In the genomic region with DNA sequence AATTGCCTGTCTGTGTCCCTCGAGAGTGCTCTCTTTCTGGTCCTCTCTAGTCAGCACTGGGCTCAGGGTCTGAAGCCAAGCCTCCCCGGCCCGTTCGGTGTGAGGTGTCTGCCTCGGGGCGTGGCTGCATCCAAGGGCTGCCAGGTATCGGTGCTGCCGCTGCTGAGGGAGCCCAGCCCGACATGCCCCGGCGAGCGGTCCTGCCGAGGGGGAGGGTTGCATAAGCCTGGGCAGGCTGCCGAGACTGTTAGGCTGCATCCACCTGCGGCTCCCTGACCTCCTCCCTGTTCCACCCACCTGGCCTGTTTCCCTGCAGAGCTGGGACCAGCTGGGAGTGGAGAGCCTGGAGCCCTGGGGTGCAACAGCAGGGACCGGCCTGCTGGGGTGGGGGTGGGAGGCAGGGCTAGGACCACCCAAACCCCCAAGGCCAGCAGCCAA, we compare ENCODE assay signal across 15 cellular contexts. TPM values are rescaled to one million over a fixed set of nuclear protein-coding genes. Genes with fewer than 3 reads are reported as not detected.
DNase-seq lines count a peak whose midpoint lies in the region; ATAC-seq, FAIRE-seq and TF ChIP-seq lines count a peak whose summit lies in the region.
"Had no signal": no experiment of that assay in that cellular context is flagged by ENCODE, and none has a peak within 500 bp of the region (broad histone marks: within the 10 kb centered on the region; RNA-seq: fewer than 3 reads in every experiment).

No MANE protein-coding gene starts in this region.

- H3K27me3 Mint-ChIP-seq in activated CD4-positive, alpha-beta T cell treated with anti-CD3 and anti-CD28 coated beads, Interleukin-2, amount 10 ng/mL, durations not matched to agents 24 days and 14 days, result peaks cover 13% of the 10 kb centered on the region
- H3K27me3 Mint-ChIP-seq in H9 (ENCODE audit: low read depth), result peaks cover 16% of the 10 kb centered on the region

- peak overlapping the region; percentile 65 for H3K27ac Mint-ChIP-seq in activated CD4-positive, alpha-beta T cell treated with anti-CD3 and anti-CD28 coated beads, Interleukin-2, amount 10 ng/mL, durations not matched to agents 24 days and 14 days
- no peak overlapping the region for H3K27ac Mint-ChIP-seq in H9
- H3K27ac Mint-ChIP-seq: activated T-helper 1 cell treated with anti-CD3 and anti-CD28 coated beads, Interleukin-12 subunit alpha, Interleukin-12 subunit beta, Interleukin-2, Interleukin-4 antibody, amounts not matched to agents 30 ng/mL and 10 ng/mL and 1 ng/mL, durations not matched to agents 14 hours and 24 hours and 36 hours had no signal

- no peak overlapping the region for H4K5ac ChIP-seq in H9 (ENCODE audit: insufficient read length, low read depth, low read length)

- H3K4me1 ChIP-seq in PC-3 (ENCODE audit: insufficient read depth, low read length), result peaks cover 56% of the 10 kb centered on the region
- H3K4me1 ChIP-seq in kidney (ENCODE audit: control insufficient read depth in 1 of 2, insufficient read depth in 1 of 2, low read depth in 1 of 2, low read length in 2 of 2), result peaks cover 17 to 63% of the 10 kb centered on the region in 2 donors
- H3K4me1 ChIP-seq in upper lobe of left lung, result peaks cover 2 to 15% (median 7%) of the 10 kb centered on the region in 4 donors
- H3K4me1 ChIP-seq in H9 (ENCODE audit: insufficient read depth, low read length), result peaks cover 3% of the 10 kb centered on the region; the same call in 1 of the 2 replicates
- H3K4me1 ChIP-seq in mesenchymal stem cell (ENCODE audit: control insufficient read depth, insufficient read depth, low read depth, low read length), result peaks cover 3% of the 10 kb centered on the region

- POLR2A ChIA-PET in PC-3 (lab: Charles Lee; ENCODE audit: unreplicated experiment), result no interaction called here

- H2BK120ac ChIP-seq in H9 (ENCODE audit: low read depth, low read length, poor library complexity, severe bottlenecking) (no peak overlapping the region), mesenchymal stem cell (ENCODE audit: low read depth, low read length) (no peak overlapping the region)

- no peaks in the 10 kb centered on the region for H3F3A ChIP-seq in PC-3 (ENCODE audit: low read length, unreplicated experiment)

- DNase-seq in activated CD4-positive, alpha-beta T cell treated with anti-CD3 and anti-CD28 coated beads, Interleukin-2, amount 10 ng/mL, durations not matched to agents 24 days and 14 days, result no peak
- DNase-seq in activated CD4-positive, alpha-beta T cell treated with anti-CD3 and anti-CD28 coated beads for 48 hours, result no peak
- DNase-seq in PC-3 (peak; percentile 92), kidney (peak; percentile 96), upper lobe of left lung (peak; percentile 78 to 87), GM13977 (ENCODE audit: low spot score) (no peak), H9 (no peak), mesenchymal stem cell (no peak)
- DNase-seq: activated CD4-positive, CD25-positive, alpha-beta regulatory T cell; stimulated activated naive CD4-positive, alpha-beta T cell had no signal

- no peak for TF ChIP-seq CTCF in PC-3 (conservative IDR thresholded peaks at IDR 0.05; ENCODE audit: low read depth, low read length)
- no peak for TF ChIP-seq CTCF in kidney (IDR thresholded peaks at IDR 0.05; ENCODE audit: borderline replicate concordance, extremely low read depth, insufficient read depth)
- no peak for TF ChIP-seq CTCF in upper lobe of left lung (IDR thresholded peaks at IDR 0.05)
- TF ChIP-seq CTCF in GM13977 (IDR thresholded peaks at IDR 0.05; ENCODE audit: extremely low read depth, insufficient read depth, missing control alignments), result no peak
- TF ChIP-seq CTCF in H9 (conservative IDR thresholded peaks at IDR 0.05), result no peak

- no peaks in the 10 kb centered on the region for H3K36me3 Mint-ChIP-seq in activated CD4-positive, alpha-beta T cell treated with anti-CD3 and anti-CD28 coated beads, Interleukin-2, amount 10 ng/mL, durations not matched to agents 24 days and 14 days (ENCODE audit: low read depth)
- H3K36me3 Mint-ChIP-seq in H9 (ENCODE audit: insufficient read depth in 1 of 3, low read depth in 3 of 3), result peaks cover 0 to 6% (median under 1%) of the 10 kb centered on the region in 3 experiments; a peak in 1 of 7 replicates

- BruUV-seq in PC-3 (replicated peaks; lab: Mats Ljungman, UMichigan), result no TSS peak

- H4K8ac ChIP-seq in H9 (replicated peaks; ENCODE audit: insufficient read length, low read depth, low read length) (no peak overlapping the region), mesenchymal stem cell (ENCODE audit: low read length) (no peak overlapping the region)

- H2BK20ac ChIP-seq in H9 (ENCODE audit: low read depth, low read length, poor library complexity, severe bottlenecking), result no peak overlapping the region

- H3K4ac ChIP-seq in H9 (ENCODE audit: low read depth, low read length) (no peak overlapping the region), mesenchymal stem cell (ENCODE audit: low read depth in 1 of 2, low read length in 2 of 2) (no peak overlapping the region)

- H3K9me2 ChIP-seq in PC-3 (replicated peaks; ENCODE audit: low read length), result no peaks in the 10 kb centered on the region

- intact Hi-C loops in activated CD4-positive, alpha-beta T cell treated with anti-CD3 and anti-CD28 coated beads, Interleukin-2, amount 10 ng/mL, durations not matched to agents 24 days and 14 days (cut with micrococcal nuclease), result no loop called here
- intact Hi-C loops in PC-3 (cut with micrococcal nuclease), result no loop called here
- intact Hi-C loops in kidney (cut with DNase I), result no loop called here

- in situ Hi-C loops in GM13977 (cut with MboI; ENCODE audit: low pct_unique_long_range_greater_than_20kb, low sequenced_read_pairs, unreplicated experiment), result no loop called here

- no peak for FAIRE-seq in kidney (lab: Jason Lieb, UNC)

- peaks cover 26% of the 10 kb centered on the region for H3K4me1 Mint-ChIP-seq in activated CD4-positive, alpha-beta T cell treated with anti-CD3 and anti-CD28 coated beads, Interleukin-2, amount 10 ng/mL, durations not matched to agents 24 days and 14 days
- H3K4me1 Mint-ChIP-seq in H9, result peaks cover 40 to 50% of the 10 kb centered on the region in 2 experiments

- H3K56ac ChIP-seq in H9 (ENCODE audit: insufficient read length, low read depth, low read length), result no peak overlapping the region

- no peaks in the 10 kb centered on the region for H3K9me3 Mint-ChIP-seq in activated CD4-positive, alpha-beta T cell treated with anti-CD3 and anti-CD28 coated beads, Interleukin-2, amount 10 ng/mL, durations not matched to agents 24 days and 14 days
- H3K9me3 Mint-ChIP-seq in H9, result no peaks in the 10 kb centered on the region; a peak in 1 of 5 replicates
- H3K9me3 Mint-ChIP-seq: activated T-helper 1 cell treated with anti-CD3 and anti-CD28 coated beads, Interleukin-12 subunit alpha, Interleukin-12 subunit beta, Interleukin-2, Interleukin-4 antibody, amounts not matched to agents 30 ng/mL and 10 ng/mL and 1 ng/mL, durations not matched to agents 14 hours and 24 hours and 36 hours had no signal

- H2BK12ac ChIP-seq in H9 (ENCODE audit: insufficient read length, low read depth, low read length) (no peak overlapping the region), mesenchymal stem cell (ENCODE audit: low read length in 2 of 2) (no peak overlapping the region)

- H3K27me3 ChIP-seq in PC-3 (ENCODE audit: low read length) (no peaks in the 10 kb centered on the region), upper lobe of left lung (peaks cover 0 to 4% (median 2%) of the 10 kb centered on the region in 4 donors), H9 (ENCODE audit: insufficient read depth, low read length) (no peaks in the 10 kb centered on the region), mesenchymal stem cell (ENCODE audit: control insufficient read depth in 1 of 2, insufficient read depth in 1 of 2, low read length in 2 of 2) (peaks cover 81 to 93% of the 10 kb centered on the region in 2 experiments)

- no peaks in the 10 kb centered on the region for H3K79me1 ChIP-seq in H9 (ENCODE audit: insufficient read depth, low read depth, low read length, poor library complexity, severe bottlenecking)
- H3K79me1 ChIP-seq in mesenchymal stem cell (replicated peaks; ENCODE audit: low read length, poor library complexity, severe bottlenecking), result no peaks in the 10 kb centered on the region

- H3K18ac ChIP-seq in H9 (ENCODE audit: insufficient read length, low read depth, low read length), result no peak overlapping the region
- no peak overlapping the region for H3K18ac ChIP-seq in mesenchymal stem cell (ENCODE audit: low read depth in 1 of 2, low read length in 2 of 2)

- H3K23me2 ChIP-seq in H9 (ENCODE audit: insufficient read length, low read depth, low read length, poor library complexity, severe bottlenecking), result no peaks in the 10 kb centered on the region

- no peak overlapping the region for H3T11ph ChIP-seq in H9 (ENCODE audit: low read length)

- H3K9me3 ChIP-seq in PC-3 (ENCODE audit: low read length) (no peaks in the 10 kb centered on the region), kidney (ENCODE audit: control insufficient read depth in 1 of 2, low read length in 2 of 2) (no peaks in the 10 kb centered on the region), upper lobe of left lung (no peaks in the 10 kb centered on the region), H9 (ENCODE audit: control insufficient read depth, low read depth, low read length) (no peaks in the 10 kb centered on the region), mesenchymal stem cell (ENCODE audit: control insufficient read depth, low read length) (no peaks in the 10 kb centered on the region)

- H4K20me1 ChIP-seq in PC-3 (ENCODE audit: low read length) (peaks cover 28% of the 10 kb centered on the region; the same call in 1 of the 2 replicates), H9 (ENCODE audit: control insufficient read depth, insufficient read depth, insufficient read length) (no peaks in the 10 kb centered on the region)

- H3K79me2 ChIP-seq in PC-3 (ENCODE audit: low read length), result peaks cover 41% of the 10 kb centered on the region
- no peaks in the 10 kb centered on the region for H3K79me2 ChIP-seq in H9 (ENCODE audit: insufficient read depth, low read length)

- H3K23ac ChIP-seq in H9 (ENCODE audit: insufficient read length, low read depth, low read length), result no peak overlapping the region
- no peak overlapping the region for H3K23ac ChIP-seq in mesenchymal stem cell (ENCODE audit: low read length in 2 of 2)

- H3K4me3 Mint-ChIP-seq in activated CD4-positive, alpha-beta T cell treated with anti-CD3 and anti-CD28 coated beads, Interleukin-2, amount 10 ng/mL, durations not matched to agents 24 days and 14 days, result no peak overlapping the region
- peak overlapping the region in 1 of 2 experiments; percentile 62; a peak in 1 of 5 replicates for H3K4me3 Mint-ChIP-seq in H9
- H3K4me3 Mint-ChIP-seq: activated T-helper 1 cell treated with anti-CD3 and anti-CD28 coated beads, Interleukin-12 subunit alpha, Interleukin-12 subunit beta, Interleukin-2, Interleukin-4 antibody, amounts not matched to agents 30 ng/mL and 10 ng/mL and 1 ng/mL, durations not matched to agents 14 hours and 24 hours and 36 hours had no signal

- H4K91ac ChIP-seq in H9 (ENCODE audit: insufficient read length, low read depth, low read length), result no peak overlapping the region
- H4K91ac ChIP-seq in mesenchymal stem cell (ENCODE audit: low read length), result no peak overlapping the region

- no peak overlapping the region for H2AK5ac ChIP-seq in H9 (ENCODE audit: insufficient read length, low read length)
- H2AK5ac ChIP-seq in mesenchymal stem cell (ENCODE audit: low read length, severe bottlenecking), result no peak overlapping the region

- H2BK15ac ChIP-seq in H9 (ENCODE audit: low read depth, low read length), result no peak overlapping the region
- H2BK15ac ChIP-seq in mesenchymal stem cell (ENCODE audit: low read depth, poor library complexity, severe bottlenecking), result no peak overlapping the region

- H3K9ac ChIP-seq in PC-3 (ENCODE audit: low read length) (no peak overlapping the region), kidney (ENCODE audit: low read length in 2 of 2) (no peak overlapping the region), H9 (ENCODE audit: extremely low read depth, insufficient read length, low read length) (no peak overlapping the region), mesenchymal stem cell (ENCODE audit: low read length) (no peak overlapping the region)

- H2AFZ ChIP-seq in PC-3 (ENCODE audit: low read length) (0 out of 2 replicates have a peak overlapping the region, but pooled peaks have one; percentile 1), H9 (ENCODE audit: low read length) (no peak overlapping the region), mesenchymal stem cell (ENCODE audit: low read depth, low read length) (no peak overlapping the region)

- H3K36me3 ChIP-seq in PC-3 (ENCODE audit: low read depth, low read length) (peaks cover 10% of the 10 kb centered on the region; the same call in 1 of the 2 replicates), kidney (ENCODE audit: control insufficient read depth in 1 of 2, insufficient read depth in 2 of 2, low read length in 2 of 2) (peaks cover 6 to 27% of the 10 kb centered on the region in 2 donors), upper lobe of left lung (no peaks in the 10 kb centered on the region), mesenchymal stem cell (ENCODE audit: control insufficient read depth in 1 of 2, insufficient read depth in 2 of 2, low read depth in 1 of 2, low read length in 2 of 2) (no peaks in the 10 kb centered on the region)

- TF ChIP-seq POLR2A in upper lobe of left lung (IDR thresholded peaks at IDR 0.05), result no peak

- CTCF ChIA-PET in PC-3 (lab: Charles Lee), result interaction anchor here (3.2 kb wide), 1 partner anchor 13 kb away, joined by 17 read pairs; the partner anchor contains the start of gene AP5B1

- H3K4me3 ChIP-seq in PC-3 (ENCODE audit: low read length) (peak overlapping the region; percentile 39; the same call in 1 of the 2 replicates), kidney (ENCODE audit: low read length in 2 of 2) (peak overlapping the region in 1 of 2 donors; percentile 17), upper lobe of left lung (no peak overlapping the region), mesenchymal stem cell (ENCODE audit: insufficient read depth in 1 of 2, low read depth in 1 of 2, low read length in 2 of 2) (no peak overlapping the region)

- no peak overlapping the region; the same call in 1 of the 2 replicates for H3K14ac ChIP-seq in H9 (ENCODE audit: insufficient read depth, low read length)
- H3K14ac ChIP-seq in mesenchymal stem cell (ENCODE audit: low read length in 2 of 2), result no peak overlapping the region

- H2BK5ac ChIP-seq in H9 (ENCODE audit: insufficient read length, low read length), result no peak overlapping the region
- no peak overlapping the region for H2BK5ac ChIP-seq in mesenchymal stem cell (ENCODE audit: low read depth, low read length, poor library complexity, severe bottlenecking)

- TF ChIP-seq EP300 in upper lobe of left lung (IDR thresholded peaks at IDR 0.05), result no peak

- WGBS in upper lobe of left lung, 2 donors, result 58% methylated on average over 15 of the region's 16 CpGs; no CpG with 5 or more reads in 1 of the 2 donors
- WGBS in H9 (ENCODE audit: extremely low coverage, insufficient read length, low lambda C conversion rate), result no CpG with 5 or more reads among the region's 16 CpGs
- WGBS in mesenchymal stem cell, result 85% methylated on average over 11 of the region's 16 CpGs

- peak overlapping the region; percentile 72 for H3K4me2 ChIP-seq in PC-3 (ENCODE audit: low read length)
- H3K4me2 ChIP-seq in H9 (ENCODE audit: insufficient read depth, insufficient read length, low read length), result no peak overlapping the region
- H3K4me2 ChIP-seq in mesenchymal stem cell (ENCODE audit: low read length, poor library complexity, severe bottlenecking), result no peak overlapping the region

- ATAC-seq in PC-3, result peak; percentile 47
- ATAC-seq in upper lobe of left lung (ENCODE audit: low FRiP score in 2 of 2), result peak; percentile 20 to 36

- peak overlapping the region; percentile 57 for H3K27ac ChIP-seq in PC-3 (ENCODE audit: low read length)
- peak overlapping the region; percentile 69 to 80 for H3K27ac ChIP-seq in kidney (ENCODE audit: low read depth in 2 of 2, low read length in 2 of 2)
- no peak overlapping the region for H3K27ac ChIP-seq in upper lobe of left lung
- H3K27ac ChIP-seq in H9 (ENCODE audit: insufficient read length, low read depth, low read length), result no peak overlapping the region
- no peak overlapping the region for H3K27ac ChIP-seq in mesenchymal stem cell (ENCODE audit: low read length, poor library complexity, severe bottlenecking)

RNA-seq across cellular contexts. Expression of gene OVOL1, which starts 6.3 kb away (rescaled TPM):
- total RNA-seq in activated CD4-positive, alpha-beta T cell treated with anti-CD3 and anti-CD28 coated beads, Interleukin-2, amount 10 ng/mL, durations not matched to agents 24 days and 14 days, result 0.07 TPM in 1 of 2 replicates, not detected in the other
- total RNA-seq in PC-3 (2014; rRNA removed) (17.1 and 18.1 TPM in 2 replicates), kidney (6.6 TPM), upper lobe of left lung (1 to 10 TPM in 2 of 6 donors, under 1 TPM in 4; under 0.01 to 2.2 (median 0.77) TPM), H9 (2021) (5.1 and 5.7 TPM in 2 replicates)
- polyA plus RNA-seq in kidney (ENCODE audit: insufficient read depth, low read depth, low replicate concordance), result 6.7 TPM
- polyA plus RNA-seq in mesenchymal stem cell (2013, experiment 1 of 2), result not detected
- not detected for polyA plus RNA-seq in mesenchymal stem cell (2013, experiment 2 of 2)
- total RNA-seq: cardiac septum, G401, osteocyte, RPMI7951 had no signal

RNA-seq across cellular contexts. Expression of gene AP5B1, which starts 12.4 kb away (rescaled TPM):
- total RNA-seq in activated CD4-positive, alpha-beta T cell treated with anti-CD3 and anti-CD28 coated beads, Interleukin-2, amount 10 ng/mL, durations not matched to agents 24 days and 14 days, result 20.1 and 21.1 TPM in 2 replicates
- total RNA-seq in PC-3 (2014; rRNA removed), result 24.2 and 31.4 TPM in 2 replicates
- 18.3 TPM for total RNA-seq in kidney
- polyA plus RNA-seq in kidney (ENCODE audit: insufficient read depth, low read depth, low replicate concordance), result 6.3 TPM
- 10 to 100 TPM; 24.8 to 66.0 (median 46.8) TPM for total RNA-seq in upper lobe of left lung
- total RNA-seq in H9 (2021), result 9.4 and 9.6 TPM in 2 replicates
- polyA plus RNA-seq in mesenchymal stem cell (2013, experiment 1 of 2), result 4.9 TPM
- polyA plus RNA-seq in mesenchymal stem cell (2013, experiment 2 of 2), result 5.2 TPM

RNA-seq across cellular contexts. Expression of gene SNX32, which starts 40.6 kb away (rescaled TPM):
- 1.2 and 2.1 TPM in 2 replicates for total RNA-seq in activated CD4-positive, alpha-beta T cell treated with anti-CD3 and anti-CD28 coated beads, Interleukin-2, amount 10 ng/mL, durations not matched to agents 24 days and 14 days
- total RNA-seq in PC-3 (2014; rRNA removed) (not detected in 2 replicates), kidney (1.0 TPM), upper lobe of left lung (under 1 TPM in 2 of 6 donors, not detected in 4; 0.37 to 0.69 TPM), H9 (2021) (0.88 and 1.2 TPM in 2 replicates)
- polyA plus RNA-seq in kidney (ENCODE audit: insufficient read depth, low read depth, low replicate concordance), result 0.43 TPM
- polyA plus RNA-seq in mesenchymal stem cell (2013, experiment 1 of 2), result 0.66 TPM
- polyA plus RNA-seq in mesenchymal stem cell (2013, experiment 2 of 2), result 0.48 TPM
- total RNA-seq: G401, RPMI7951 had no signal

Comparison
In these comparisons a context has a peak if more than half of its experiments do, and no peak if none do; other contexts are left out.
1. DNase-seq: peak in PC-3 (single experiment), kidney (single experiment) and upper lobe of left lung (2 of 2); none in activated CD4-positive, alpha-beta T cell treated with anti-CD3 and anti-CD28 coated beads, Interleukin-2, amount 10 ng/mL, durations not matched to agents 24 days and 14 days (single experiment), activated CD4-positive, alpha-beta T cell treated with anti-CD3 and anti-CD28 coated beads for 48 hours (single experiment), GM13977 (single experiment), H9 (single experiment) and mesenchymal stem cell (single experiment).
2. H3K27ac ChIP-seq: peak in PC-3 (single experiment) and kidney (2 of 2); none in upper lobe of left lung (0 of 4), H9 (single experiment) and mesenchymal stem cell (single experiment).